In genomic region chr2:45205985-45206384, GRCh38 we compare ENCODE assay signal across 40 cellular contexts.
"Had no signal": no experiment of that assay in that cellular context is flagged by ENCODE, and none has a peak within 500 bp of the region (broad histone marks: within the 10 kb centered on the region; RNA-seq: fewer than 3 reads in every experiment).

No MANE protein-coding gene starts in this region.

- H3K27me3 ChIP-seq: ascending aorta, cardiac muscle cell had no signal

- H3K27ac Mint-ChIP-seq: activated B cell treated with CpG ODN at 0.5 μM for 24 hours; activated CD4-positive, alpha-beta memory T cell treated with anti-CD3 and anti-CD28 coated beads for 36 hours; activated CD8-positive, alpha-beta memory T cell treated with anti-CD3 and anti-CD28 coated beads, Interleukin-2, amount 10 ng/mL, durations not matched to agents 7 days and 5 days; activated naive CD8-positive, alpha-beta T cell treated with anti-CD3 and anti-CD28 coated beads for 36 hours; activated T-cell treated with anti-CD3 and anti-CD28 coated beads, Interleukin-2, amount 50 U/mL, for 72 hours; activated T-helper 17 cell treated with anti-CD3 and anti-CD28 coated beads, Interleukin-2, amount 50 U/mL, for 72 hours had no signal

- ATAC-seq: activated CD8-positive, alpha-beta memory T cell treated with anti-CD3 and anti-CD28 coated beads, Interleukin-2, amount 10 ng/mL, durations not matched to agents 7 days and 5 days; activated T-cell treated with anti-CD3 and anti-CD28 coated beads, Interleukin-2, amount 50 U/mL, for 72 hours; activated T-helper 17 cell treated with anti-CD3 and anti-CD28 coated beads, Interleukin-2, amount 50 U/mL, for 72 hours had no signal

- H3K4me1 Mint-ChIP-seq: activated B cell treated with CpG ODN at 0.5 μM for 24 hours; activated CD8-positive, alpha-beta memory T cell treated with anti-CD3 and anti-CD28 coated beads, Interleukin-2, amount 10 ng/mL, durations not matched to agents 7 days and 5 days; activated T-helper 17 cell treated with anti-CD3 and anti-CD28 coated beads, Interleukin-2, amount 50 U/mL, for 72 hours had no signal

- H3K27me3 Mint-ChIP-seq: activated naive CD8-positive, alpha-beta T cell treated with anti-CD3 and anti-CD28 coated beads for 36 hours had no signal

- H3K4me3 ChIP-seq: ascending aorta, cardiac muscle cell, PC-9 had no signal

- H3K4me1 ChIP-seq: ascending aorta had no signal

- H3K36me3 ChIP-seq: ascending aorta, cardiac muscle cell had no signal

- H2AFZ ChIP-seq: PC-9 had no signal

- H3K9ac ChIP-seq: KMS-11 had no signal

- H3K4me3 Mint-ChIP-seq: activated B cell treated with CpG ODN at 0.5 μM for 24 hours; activated CD4-positive, alpha-beta memory T cell treated with anti-CD3 and anti-CD28 coated beads for 36 hours; activated CD8-positive, alpha-beta memory T cell treated with anti-CD3 and anti-CD28 coated beads, Interleukin-2, amount 10 ng/mL, durations not matched to agents 7 days and 5 days; activated naive CD8-positive, alpha-beta T cell treated with anti-CD3 and anti-CD28 coated beads for 36 hours; activated T-cell treated with anti-CD3 and anti-CD28 coated beads, Interleukin-2, amount 50 U/mL, for 72 hours; activated T-helper 17 cell treated with anti-CD3 and anti-CD28 coated beads, Interleukin-2, amount 50 U/mL, for 72 hours had no signal

- H3K36me3 Mint-ChIP-seq: activated CD4-positive, alpha-beta memory T cell treated with anti-CD3 and anti-CD28 coated beads for 36 hours; activated CD8-positive, alpha-beta memory T cell treated with anti-CD3 and anti-CD28 coated beads, Interleukin-2, amount 10 ng/mL, durations not matched to agents 7 days and 5 days; activated naive CD8-positive, alpha-beta T cell treated with anti-CD3 and anti-CD28 coated beads for 36 hours had no signal

- FAIRE-seq: RCC 7860 had no signal

- H3K27ac ChIP-seq: ascending aorta, cardiac muscle cell, KMS-11, PC-9, RWPE1, VCaP had no signal

- H3K4me2 ChIP-seq: KMS-11, PC-9 had no signal

- DNase-seq: activated B cell treated with CpG ODN at 0.5 μM for 24 hours; activated CD4-positive, alpha-beta memory T cell treated with anti-CD3 and anti-CD28 coated beads for 36 hours; activated CD4-positive, alpha-beta T cell treated with anti-CD3 and anti-CD28 coated beads for 4 hours; activated CD4-positive, alpha-beta T cell treated with anti-CD3 and anti-CD28 coated beads, Interleukin-2, amount 50 U/mL, for 1 hour; activated CD4-positive, CD25-positive, alpha-beta regulatory T cell treated with anti-CD3 and anti-CD28 coated beads, Interleukin-2, amount 50 U/mL, for 72 hours; activated CD8-positive, alpha-beta memory T cell treated with anti-CD3 and anti-CD28 coated beads for 24 hours; activated CD8-positive, alpha-beta memory T cell treated with anti-CD3 and anti-CD28 coated beads, Interleukin-2, amount 10 ng/mL, durations not matched to agents 7 days and 5 days; activated CD8-positive, alpha-beta memory T cell treated with anti-CD3 and anti-CD28 coated beads, Interleukin-2, amount 50 U/mL, for 48 hours; activated effector memory CD4-positive, alpha-beta T cell treated with anti-CD3 and anti-CD28 coated beads, Interleukin-2, amount 50 U/mL, for 16 hours; activated naive CD4-positive, alpha-beta T cell; activated naive CD4-positive, alpha-beta T cell treated with anti-CD3 and anti-CD28 coated beads, Interleukin-2, amount 50 U/mL, for 16 hours; activated naive CD8-positive, alpha-beta T cell treated with anti-CD3 and anti-CD28 coated beads for 36 hours; activated T-cell treated with anti-CD3 and anti-CD28 coated beads, Interleukin-2, amount 50 U/mL, for 72 hours; amygdala; MM.1S; MV-4-11; NCI-H1092 treated with DMSO at 0.1 percent for 48 hours; NCI-H1417; NCI-H146; NCI-H187; NCI-H2029 treated with DMSO at 0.1 percent for 48 hours; NCI-H2107; NCI-H2171; NCI-H510A; NCI-H526; NCI-H748 treated with DMSO at 0.1 percent for 48 hours; NK-92 treated with Interleukin-12 subunit alpha and Interleukin-12 subunit beta, amount 100 ng/mL, for 24 hours; PC-9; Right ventricle myocardium superior; SW 1271; T-helper 1 cell; T-helper 2 cell; T-helper 9 cell had no signal
